Comparison of ENCODE assay signal across 12 cellular contexts in genomic region chr17:6658411-6658810, GRCh38. TPM values are rescaled to one million over a fixed set of nuclear protein-coding genes. Genes with fewer than 3 reads are reported as not detected.
DNase-seq lines count a peak whose midpoint lies in the region; ATAC-seq, FAIRE-seq and TF ChIP-seq lines count a peak whose summit lies in the region.
"Not testable (repeated sequence)": the region's sequence is repeated elsewhere in the genome, so short reads cannot be mapped to it uniquely, and the experiment has no call there.
"Had no signal": no experiment of that assay in that cellular context is flagged by ENCODE, and none has a peak within 500 bp of the region (broad histone marks: within the 10 kb centered on the region; RNA-seq: fewer than 3 reads in every experiment).

No MANE protein-coding gene starts in this region.

- H3K4me1 Mint-ChIP-seq in CD4-positive, CD25-positive, alpha-beta regulatory T cell, result peaks cover 7 to 52% (median 31%) of the 10 kb centered on the region in 4 donors
- H3K4me1 Mint-ChIP-seq in activated CD4-positive, alpha-beta T cell treated with anti-CD3 and anti-CD28 coated beads for 36 hours, result peaks cover 42% of the 10 kb centered on the region
- H3K4me1 Mint-ChIP-seq in activated T-helper 1 cell treated with anti-CD3 and anti-CD28 coated beads, Interleukin-12 subunit alpha, Interleukin-12 subunit beta, Interleukin-2, Interleukin-4 antibody, amounts not matched to agents 30 ng/mL and 10 ng/mL and 1 ng/mL, durations not matched to agents 14 hours and 24 hours and 36 hours (ENCODE audit: low read depth), result peaks cover 62% of the 10 kb centered on the region
- H3K4me1 Mint-ChIP-seq in activated naive CD8-positive, alpha-beta T cell treated with anti-CD3 and anti-CD28 coated beads, Interleukin-2, amount 10 ng/mL, durations not matched to agents 7 days and 5 days, result peaks cover 44% of the 10 kb centered on the region
- H3K4me1 Mint-ChIP-seq in naive thymus-derived CD4-positive, alpha-beta T cell, result peaks cover 30 to 63% (median 48%) of the 10 kb centered on the region in 7 donors
- peaks cover 63% of the 10 kb centered on the region for H3K4me1 Mint-ChIP-seq in stimulated activated memory B cell treated with anti-CD40 and anti-IgM and Interleukin-4, amounts not matched to agents 10 μg/mL and 1 μg/mL and 100 μg/mL, for 72 hours

- peak overlapping the region in 1 of 3 donors; percentile 86 for H3K27ac Mint-ChIP-seq in CD4-positive, CD25-positive, alpha-beta regulatory T cell
- H3K27ac Mint-ChIP-seq in activated CD4-positive, alpha-beta T cell treated with anti-CD3 and anti-CD28 coated beads for 36 hours; activated naive CD8-positive, alpha-beta T cell treated with anti-CD3 and anti-CD28 coated beads, Interleukin-2, amount 10 ng/mL, durations not matched to agents 7 days and 5 days: not testable (repeated sequence)
- peak overlapping the region; percentile 25 for H3K27ac Mint-ChIP-seq in activated T-helper 1 cell treated with anti-CD3 and anti-CD28 coated beads, Interleukin-12 subunit alpha, Interleukin-12 subunit beta, Interleukin-2, Interleukin-4 antibody, amounts not matched to agents 30 ng/mL and 10 ng/mL and 1 ng/mL, durations not matched to agents 14 hours and 24 hours and 36 hours
- peak overlapping the region in 2 of 9 donors; percentile 61 to 88 for H3K27ac Mint-ChIP-seq in naive thymus-derived CD4-positive, alpha-beta T cell
- peak overlapping the region; percentile 89 for H3K27ac Mint-ChIP-seq in stimulated activated memory B cell treated with anti-CD40 and anti-IgM and Interleukin-4, amounts not matched to agents 10 μg/mL and 1 μg/mL and 100 μg/mL, for 72 hours

- peak overlapping the region; percentile 78 for H3K4me2 ChIP-seq in PC-9

- not testable (repeated sequence) for H3K9me3 Mint-ChIP-seq in CD4-positive, CD25-positive, alpha-beta regulatory T cell; activated CD4-positive, alpha-beta T cell treated with anti-CD3 and anti-CD28 coated beads for 36 hours (ENCODE audit: low read depth); activated T-helper 1 cell treated with anti-CD3 and anti-CD28 coated beads, Interleukin-12 subunit alpha, Interleukin-12 subunit beta, Interleukin-2, Interleukin-4 antibody, amounts not matched to agents 30 ng/mL and 10 ng/mL and 1 ng/mL, durations not matched to agents 14 hours and 24 hours and 36 hours; activated naive CD8-positive, alpha-beta T cell treated with anti-CD3 and anti-CD28 coated beads, Interleukin-2, amount 10 ng/mL, durations not matched to agents 7 days and 5 days; naive thymus-derived CD4-positive, alpha-beta T cell; stimulated activated memory B cell treated with anti-CD40 and anti-IgM and Interleukin-4, amounts not matched to agents 10 μg/mL and 1 μg/mL and 100 μg/mL, for 72 hours

- not testable (repeated sequence) for H3K9me2 ChIP-seq in PC-9 (ENCODE audit: insufficient read depth)

- FAIRE-seq in GM12891 (lab: Jason Lieb, UNC), result peak; percentile 81

- H3K27ac ChIP-seq in CD4-positive, CD25-positive, alpha-beta regulatory T cell (ENCODE audit: insufficient read depth, low read length, poor library complexity, severe bottlenecking); PC-9; naive thymus-derived CD4-positive, alpha-beta T cell (ENCODE audit: low read depth, low read length): not testable (repeated sequence)

- not testable (repeated sequence) for DNase-seq in CD4-positive, CD25-positive, alpha-beta regulatory T cell; GM12891 (ENCODE audit: insufficient read length, low spot score); PC-9; activated CD4-positive, alpha-beta T cell treated with anti-CD3 and anti-CD28 coated beads for 36 hours; activated T-helper 1 cell treated with anti-CD3 and anti-CD28 coated beads, Interleukin-12 subunit alpha, Interleukin-12 subunit beta, Interleukin-2, Interleukin-4 antibody, amounts not matched to agents 30 ng/mL and 10 ng/mL and 1 ng/mL, durations not matched to agents 14 hours and 24 hours and 36 hours (ENCODE audit: low spot score); activated naive CD8-positive, alpha-beta T cell treated with anti-CD3 and anti-CD28 coated beads, Interleukin-2, amount 10 ng/mL, durations not matched to agents 7 days and 5 days; naive thymus-derived CD4-positive, alpha-beta T cell

- H3K36me3 Mint-ChIP-seq in CD4-positive, CD25-positive, alpha-beta regulatory T cell, result peaks cover 13% of the 10 kb centered on the region
- H3K36me3 Mint-ChIP-seq in activated CD4-positive, alpha-beta T cell treated with anti-CD3 and anti-CD28 coated beads for 36 hours (ENCODE audit: low read depth); activated T-helper 1 cell treated with anti-CD3 and anti-CD28 coated beads, Interleukin-12 subunit alpha, Interleukin-12 subunit beta, Interleukin-2, Interleukin-4 antibody, amounts not matched to agents 30 ng/mL and 10 ng/mL and 1 ng/mL, durations not matched to agents 14 hours and 24 hours and 36 hours (ENCODE audit: low read depth): not testable (repeated sequence)
- peaks cover 20% of the 10 kb centered on the region for H3K36me3 Mint-ChIP-seq in activated naive CD8-positive, alpha-beta T cell treated with anti-CD3 and anti-CD28 coated beads, Interleukin-2, amount 10 ng/mL, durations not matched to agents 7 days and 5 days
- H3K36me3 Mint-ChIP-seq in naive thymus-derived CD4-positive, alpha-beta T cell, result peaks cover 0 to 23% (median 0%) of the 10 kb centered on the region in 5 donors
- H3K36me3 Mint-ChIP-seq in stimulated activated memory B cell treated with anti-CD40 and anti-IgM and Interleukin-4, amounts not matched to agents 10 μg/mL and 1 μg/mL and 100 μg/mL, for 72 hours, result peaks cover 13% of the 10 kb centered on the region

- H3F3A ChIP-seq in PC-9 (ENCODE audit: insufficient read depth, low read depth), result not testable (repeated sequence)

- TF ChIP-seq CTCF in PC-9 (conservative IDR thresholded peaks at IDR 0.05), result not testable (repeated sequence)

- not testable (repeated sequence) for H3K4me3 ChIP-seq in CD4-positive, CD25-positive, alpha-beta regulatory T cell (ENCODE audit: low read depth, low read length); naive thymus-derived CD4-positive, alpha-beta T cell (ENCODE audit: low read length)
- H3K4me3 ChIP-seq in PC-9, result peak overlapping the region; percentile 63; the same call in 1 of the 2 replicates

- not testable (repeated sequence) for H3K27me3 ChIP-seq in CD4-positive, CD25-positive, alpha-beta regulatory T cell (ENCODE audit: control insufficient read depth, insufficient read depth, low read length); PC-9 (ENCODE audit: insufficient read depth, low read depth); naive thymus-derived CD4-positive, alpha-beta T cell (ENCODE audit: control insufficient read depth in 2 of 2, insufficient read depth in 2 of 2, low read length in 2 of 2)

- CTCF ChIA-PET in PC-9 (lab: Charles Lee); naive thymus-derived CD4-positive, alpha-beta T cell (lab: Charles Lee): not testable (repeated sequence)
- CTCF ChIA-PET in activated CD4-positive, alpha-beta T cell treated with anti-CD3 and anti-CD28 coated beads for 36 hours (lab: Charles Lee), result interaction anchor here (1.8 kb wide), 1 partner anchor 185 kb away, joined by 5 read pairs; no protein-coding TSS in a partner anchor

- H3K9me3 ChIP-seq in CD4-positive, CD25-positive, alpha-beta regulatory T cell (ENCODE audit: control insufficient read depth in 2 of 2, low read length in 2 of 2); PC-9 (ENCODE audit: insufficient read depth, low read depth); naive thymus-derived CD4-positive, alpha-beta T cell (ENCODE audit: control insufficient read depth in 2 of 3, low read length in 3 of 3): not testable (repeated sequence)

- not testable (repeated sequence) for H3K79me2 ChIP-seq in PC-9 (ENCODE audit: low read depth)

- peaks cover 26% of the 10 kb centered on the region for H3K27me3 Mint-ChIP-seq in CD4-positive, CD25-positive, alpha-beta regulatory T cell
- not testable (repeated sequence) for H3K27me3 Mint-ChIP-seq in activated CD4-positive, alpha-beta T cell treated with anti-CD3 and anti-CD28 coated beads for 36 hours; stimulated activated memory B cell treated with anti-CD40 and anti-IgM and Interleukin-4, amounts not matched to agents 10 μg/mL and 1 μg/mL and 100 μg/mL, for 72 hours
- H3K27me3 Mint-ChIP-seq in activated T-helper 1 cell treated with anti-CD3 and anti-CD28 coated beads, Interleukin-12 subunit alpha, Interleukin-12 subunit beta, Interleukin-2, Interleukin-4 antibody, amounts not matched to agents 30 ng/mL and 10 ng/mL and 1 ng/mL, durations not matched to agents 14 hours and 24 hours and 36 hours (ENCODE audit: insufficient read depth), result peaks cover 28% of the 10 kb centered on the region
- H3K27me3 Mint-ChIP-seq in activated naive CD8-positive, alpha-beta T cell treated with anti-CD3 and anti-CD28 coated beads, Interleukin-2, amount 10 ng/mL, durations not matched to agents 7 days and 5 days, result peaks cover 20% of the 10 kb centered on the region
- H3K27me3 Mint-ChIP-seq in naive thymus-derived CD4-positive, alpha-beta T cell, result peaks cover 0 to 37% (median 0%) of the 10 kb centered on the region in 5 donors

- TSS peak; percentile 25 for BruUV-seq in PC-9 (replicated peaks; lab: Mats Ljungman, UMichigan)

- intact Hi-C loops in PC-9 (cut with micrococcal nuclease; ENCODE audit: unreplicated experiment); activated CD4-positive, alpha-beta T cell treated with anti-CD3 and anti-CD28 coated beads for 36 hours (cut with DNase I, micrococcal nuclease); activated T-helper 1 cell treated with anti-CD3 and anti-CD28 coated beads, Interleukin-12 subunit alpha, Interleukin-12 subunit beta, Interleukin-2, Interleukin-4 antibody, amounts not matched to agents 30 ng/mL and 10 ng/mL and 1 ng/mL, durations not matched to agents 14 hours and 24 hours and 36 hours (cut with micrococcal nuclease): not testable (repeated sequence)
- intact Hi-C loops in naive thymus-derived CD4-positive, alpha-beta T cell (cut with micrococcal nuclease), result loop anchor here (10.0 kb wide), 2 partner anchors 556 to 1714 kb away; partner anchors contain the start of genes ACADVL (in 1 of the 2), DLG4 (in 1 of the 2), PFN1 (in 1 of the 2) and RNF167 (in 1 of the 2)

- not testable (repeated sequence) for TF ChIP-seq POLR2A in GM12891 (IDR thresholded peaks at IDR 0.05; ENCODE audit: low read depth, low read length)

- peaks cover 18% of the 10 kb centered on the region for H3K4me1 ChIP-seq in CD4-positive, CD25-positive, alpha-beta regulatory T cell (ENCODE audit: control insufficient read depth, insufficient read depth, low read length, poor library complexity, severe bottlenecking)
- H3K4me1 ChIP-seq in PC-9 (replicated peaks; ENCODE audit: insufficient read depth), result peaks cover 16% of the 10 kb centered on the region
- peaks cover 7 to 20% of the 10 kb centered on the region in 2 donors for H3K4me1 ChIP-seq in naive thymus-derived CD4-positive, alpha-beta T cell (ENCODE audit: control insufficient read depth in 2 of 2, insufficient read depth in 2 of 2, low read length in 2 of 2)

- H3K36me3 ChIP-seq in CD4-positive, CD25-positive, alpha-beta regulatory T cell (ENCODE audit: control insufficient read depth, insufficient read depth, low read length); PC-9 (ENCODE audit: low read depth); naive thymus-derived CD4-positive, alpha-beta T cell (ENCODE audit: control insufficient read depth in 2 of 3, insufficient read depth in 3 of 3, low read length in 3 of 3): not testable (repeated sequence)

- POLR2A ChIA-PET in PC-9 (lab: Charles Lee; ENCODE audit: unreplicated experiment); activated CD4-positive, alpha-beta T cell treated with anti-CD3 and anti-CD28 coated beads for 36 hours (lab: Charles Lee); activated naive CD8-positive, alpha-beta T cell treated with anti-CD3 and anti-CD28 coated beads, Interleukin-2, amount 10 ng/mL, durations not matched to agents 7 days and 5 days (lab: Charles Lee): not testable (repeated sequence)
- POLR2A ChIA-PET in naive thymus-derived CD4-positive, alpha-beta T cell (lab: Charles Lee), result interaction anchor here (1.8 kb wide), 1 partner anchor 17 kb away, joined by 9 read pairs; the partner anchor contains the start of gene TXNDC17

- not testable (repeated sequence) for ATAC-seq in CD4-positive, CD25-positive, alpha-beta regulatory T cell (ENCODE audit: low read depth in 2 of 2); activated CD4-positive, alpha-beta T cell treated with anti-CD3 and anti-CD28 coated beads for 36 hours; activated naive CD8-positive, alpha-beta T cell treated with anti-CD3 and anti-CD28 coated beads, Interleukin-2, amount 10 ng/mL, durations not matched to agents 7 days and 5 days (ENCODE audit: low read depth); naive thymus-derived CD4-positive, alpha-beta T cell; stimulated activated memory B cell treated with anti-CD40 and anti-IgM and Interleukin-4, amounts not matched to agents 10 μg/mL and 1 μg/mL and 100 μg/mL, for 72 hours

- H4K20me1 ChIP-seq in PC-9 (ENCODE audit: insufficient read depth), result not testable (repeated sequence)

- peak overlapping the region in 3 of 4 donors; percentile 68 to 94 (median 92) for H3K4me3 Mint-ChIP-seq in CD4-positive, CD25-positive, alpha-beta regulatory T cell
- peak overlapping the region; percentile 19 for H3K4me3 Mint-ChIP-seq in activated CD4-positive, alpha-beta T cell treated with anti-CD3 and anti-CD28 coated beads for 36 hours
- H3K4me3 Mint-ChIP-seq in activated T-helper 1 cell treated with anti-CD3 and anti-CD28 coated beads, Interleukin-12 subunit alpha, Interleukin-12 subunit beta, Interleukin-2, Interleukin-4 antibody, amounts not matched to agents 30 ng/mL and 10 ng/mL and 1 ng/mL, durations not matched to agents 14 hours and 24 hours and 36 hours, result peak overlapping the region; percentile 87
- peak overlapping the region; percentile 94 for H3K4me3 Mint-ChIP-seq in activated naive CD8-positive, alpha-beta T cell treated with anti-CD3 and anti-CD28 coated beads, Interleukin-2, amount 10 ng/mL, durations not matched to agents 7 days and 5 days
- peak overlapping the region; percentile 36 to 98 (median 92) for H3K4me3 Mint-ChIP-seq in naive thymus-derived CD4-positive, alpha-beta T cell
- H3K4me3 Mint-ChIP-seq in stimulated activated memory B cell treated with anti-CD40 and anti-IgM and Interleukin-4, amounts not matched to agents 10 μg/mL and 1 μg/mL and 100 μg/mL, for 72 hours, result peak overlapping the region; percentile 13

- not testable (repeated sequence) for H2AFZ ChIP-seq in PC-9

RNA-seq across cellular contexts. Expression of gene C17orf100, which starts 6.8 kb away (rescaled TPM):
- total RNA-seq in CD4-positive, CD25-positive, alpha-beta regulatory T cell, result 1.5 TPM
- polyA plus RNA-seq in CD4-positive, CD25-positive, alpha-beta regulatory T cell, result 1 to 10 TPM; 4.4 to 7.1 (median 5.6) TPM
- polyA plus RNA-seq in GM12891 (2012; ENCODE audit: low read depth, missing spikeins), result 2.9 TPM
- total RNA-seq in PC-9 (2021), result 2.3 and 4.4 TPM in 2 replicates
- total RNA-seq in activated CD4-positive, alpha-beta T cell treated with anti-CD3 and anti-CD28 coated beads for 36 hours, result 1 to 10 TPM; 1.6 to 2.0 TPM
- total RNA-seq in activated T-helper 1 cell treated with anti-CD3 and anti-CD28 coated beads, Interleukin-12 subunit alpha, Interleukin-12 subunit beta, Interleukin-2, Interleukin-4 antibody, amounts not matched to agents 30 ng/mL and 10 ng/mL and 1 ng/mL, durations not matched to agents 14 hours and 24 hours and 36 hours, result 1.6 and 1.7 TPM in 2 replicates
- 1 to 10 TPM; 2.0 to 2.5 TPM for total RNA-seq in activated naive CD8-positive, alpha-beta T cell treated with anti-CD3 and anti-CD28 coated beads, Interleukin-2, amount 10 ng/mL, durations not matched to agents 7 days and 5 days
- 1 to 10 TPM; 1.9 to 6.1 (median 1.9) TPM for total RNA-seq in naive thymus-derived CD4-positive, alpha-beta T cell
- polyA plus RNA-seq in naive thymus-derived CD4-positive, alpha-beta T cell, result 1 to 10 TPM; 6.1 to 9.5 TPM

RNA-seq across cellular contexts. Expression of gene MED31, which starts 7.0 kb away (rescaled TPM):
- total RNA-seq in CD4-positive, CD25-positive, alpha-beta regulatory T cell, result 16.7 TPM
- 10 to 100 TPM; 41.5 to 48.1 (median 43.1) TPM for polyA plus RNA-seq in CD4-positive, CD25-positive, alpha-beta regulatory T cell
- polyA plus RNA-seq in GM12891 (2012; ENCODE audit: low read depth, missing spikeins), result 20.9 TPM
- total RNA-seq in PC-9 (2021), result 19.2 and 41.4 TPM in 2 replicates
- total RNA-seq in activated CD4-positive, alpha-beta T cell treated with anti-CD3 and anti-CD28 coated beads for 36 hours, result 10 to 100 TPM; 17.7 to 24.5 TPM
- total RNA-seq in activated T-helper 1 cell treated with anti-CD3 and anti-CD28 coated beads, Interleukin-12 subunit alpha, Interleukin-12 subunit beta, Interleukin-2, Interleukin-4 antibody, amounts not matched to agents 30 ng/mL and 10 ng/mL and 1 ng/mL, durations not matched to agents 14 hours and 24 hours and 36 hours, result 24.3 and 28.4 TPM in 2 replicates
- total RNA-seq in activated naive CD8-positive, alpha-beta T cell treated with anti-CD3 and anti-CD28 coated beads, Interleukin-2, amount 10 ng/mL, durations not matched to agents 7 days and 5 days, result 10 to 100 TPM; 23.1 to 23.2 TPM
- total RNA-seq in naive thymus-derived CD4-positive, alpha-beta T cell, result 10 to 100 TPM; 21.4 to 41.2 (median 28.2) TPM
- 10 to 100 TPM; 24.0 to 26.7 TPM for polyA plus RNA-seq in naive thymus-derived CD4-positive, alpha-beta T cell

RNA-seq across cellular contexts. Expression of gene TXNDC17, which starts 17.6 kb away (rescaled TPM):
- 15.0 TPM for total RNA-seq in CD4-positive, CD25-positive, alpha-beta regulatory T cell
- 100 to 1,000 TPM; 121 to 262 (median 177) TPM for polyA plus RNA-seq in CD4-positive, CD25-positive, alpha-beta regulatory T cell
- polyA plus RNA-seq in GM12891 (2012; ENCODE audit: low read depth, missing spikeins), result 232 TPM
- total RNA-seq in PC-9 (2021), result 103 and 114 TPM in 2 replicates
- 100 to 1,000 TPM in 1 of 2 experiments, 10 to 100 TPM in 1; 52.4 to 122 TPM for total RNA-seq in activated CD4-positive, alpha-beta T cell treated with anti-CD3 and anti-CD28 coated beads for 36 hours
- 94.0 and 95.2 TPM in 2 replicates for total RNA-seq in activated T-helper 1 cell treated with anti-CD3 and anti-CD28 coated beads, Interleukin-12 subunit alpha, Interleukin-12 subunit beta, Interleukin-2, Interleukin-4 antibody, amounts not matched to agents 30 ng/mL and 10 ng/mL and 1 ng/mL, durations not matched to agents 14 hours and 24 hours and 36 hours
- total RNA-seq in activated naive CD8-positive, alpha-beta T cell treated with anti-CD3 and anti-CD28 coated beads, Interleukin-2, amount 10 ng/mL, durations not matched to agents 7 days and 5 days, result 10 to 100 TPM; 52.7 to 54.6 TPM
- 10 to 100 TPM; 14.3 to 70.3 (median 18.5) TPM for total RNA-seq in naive thymus-derived CD4-positive, alpha-beta T cell
- polyA plus RNA-seq in naive thymus-derived CD4-positive, alpha-beta T cell, result 10 to 100 TPM; 65.1 to 89.7 TPM

RNA-seq across cellular contexts. Expression of gene KIAA0753, which starts 17.9 kb away (rescaled TPM):
- total RNA-seq in CD4-positive, CD25-positive, alpha-beta regulatory T cell, result 11.4 TPM
- polyA plus RNA-seq in CD4-positive, CD25-positive, alpha-beta regulatory T cell, result 1 to 10 TPM; 1.2 to 1.8 (median 1.4) TPM
- polyA plus RNA-seq in GM12891 (2012; ENCODE audit: low read depth, missing spikeins), result 10.3 TPM
- total RNA-seq in PC-9 (2021), result 34.1 and 47.0 TPM in 2 replicates
- total RNA-seq in activated CD4-positive, alpha-beta T cell treated with anti-CD3 and anti-CD28 coated beads for 36 hours, result 10 to 100 TPM; 17.1 to 24.9 TPM
- total RNA-seq in activated T-helper 1 cell treated with anti-CD3 and anti-CD28 coated beads, Interleukin-12 subunit alpha, Interleukin-12 subunit beta, Interleukin-2, Interleukin-4 antibody, amounts not matched to agents 30 ng/mL and 10 ng/mL and 1 ng/mL, durations not matched to agents 14 hours and 24 hours and 36 hours, result 18.2 and 22.2 TPM in 2 replicates
- 10 to 100 TPM; 17.0 to 18.2 TPM for total RNA-seq in activated naive CD8-positive, alpha-beta T cell treated with anti-CD3 and anti-CD28 coated beads, Interleukin-2, amount 10 ng/mL, durations not matched to agents 7 days and 5 days
- 10 to 100 TPM; 12.4 to 18.4 (median 17.9) TPM for total RNA-seq in naive thymus-derived CD4-positive, alpha-beta T cell
- polyA plus RNA-seq in naive thymus-derived CD4-positive, alpha-beta T cell, result 1 to 10 TPM; 2.6 to 3.5 TPM

RNA-seq across cellular contexts. Expression of gene SLC13A5, which starts 54.8 kb away (rescaled TPM):
- not detected for total RNA-seq in CD4-positive, CD25-positive, alpha-beta regulatory T cell
- not detected for polyA plus RNA-seq in CD4-positive, CD25-positive, alpha-beta regulatory T cell
- polyA plus RNA-seq in GM12891 (2012; ENCODE audit: low read depth, missing spikeins), result 0.05 TPM
- 0.92 and 2.0 TPM in 2 replicates for total RNA-seq in PC-9 (2021)
- not detected for total RNA-seq in activated CD4-positive, alpha-beta T cell treated with anti-CD3 and anti-CD28 coated beads for 36 hours
- not detected in 2 replicates for total RNA-seq in activated T-helper 1 cell treated with anti-CD3 and anti-CD28 coated beads, Interleukin-12 subunit alpha, Interleukin-12 subunit beta, Interleukin-2, Interleukin-4 antibody, amounts not matched to agents 30 ng/mL and 10 ng/mL and 1 ng/mL, durations not matched to agents 14 hours and 24 hours and 36 hours
- not detected for total RNA-seq in activated naive CD8-positive, alpha-beta T cell treated with anti-CD3 and anti-CD28 coated beads, Interleukin-2, amount 10 ng/mL, durations not matched to agents 7 days and 5 days
- not detected for total RNA-seq in naive thymus-derived CD4-positive, alpha-beta T cell
- not detected for polyA plus RNA-seq in naive thymus-derived CD4-positive, alpha-beta T cell
- total RNA-seq: IMR-90, NCI-H460, SK-MEL-5 had no signal
- polyA plus RNA-seq: AG04450, IMR-90 had no signal

Comparison
In these comparisons a context has a peak if more than half of its experiments do, and no peak if none do; other contexts are left out.
1. H3K4me3 Mint-ChIP-seq: peak in every context shown above with its lines; median percentile 94 in activated naive CD8-positive, alpha-beta T cell treated with anti-CD3 and anti-CD28 coated beads, Interleukin-2, amount 10 ng/mL, durations not matched to agents 7 days and 5 days; 92 in naive thymus-derived CD4-positive, alpha-beta T cell; 92 in CD4-positive, CD25-positive, alpha-beta regulatory T cell; 87 in activated T-helper 1 cell treated with anti-CD3 and anti-CD28 coated beads, Interleukin-12 subunit alpha, Interleukin-12 subunit beta, Interleukin-2, Interleukin-4 antibody, amounts not matched to agents 30 ng/mL and 10 ng/mL and 1 ng/mL, durations not matched to agents 14 hours and 24 hours and 36 hours; 19 in activated CD4-positive, alpha-beta T cell treated with anti-CD3 and anti-CD28 coated beads for 36 hours; 13 in stimulated activated memory B cell treated with anti-CD40 and anti-IgM and Interleukin-4, amounts not matched to agents 10 μg/mL and 1 μg/mL and 100 μg/mL, for 72 hours.